Comparison of ENCODE assay signal across 1 cellular context in genomic region chr6:100504786-100505737, GRCh38.
A peak's percentile ranks its signal among the peaks of the same experiment; 100 is the strongest.
TF ChIP-seq lines count a peak whose summit lies in the region.

No MANE protein-coding gene starts in this region.

TF ChIP-seq in GM12878, 131 proteins besides CTCF, POLR2A, EP300 and RAD21 (continued from another document):
- TF ChIP-seq CUX1 (IDR thresholded peaks at IDR 0.05; ENCODE audit: insufficient replicate concordance, low read depth, low read length) (no peak), IKZF2 (IDR thresholded peaks at IDR 0.05) (0 out of 4 replicates have a peak, but pooled peaks have one; percentile 26 to 28)
TF ChIP-seq in GM12878: peak in this region for 3.
